Comparison of ENCODE assay signal across 3 cellular contexts in genomic region chr13:91714726-91715334, GRCh38.
TF ChIP-seq lines count a peak whose summit lies in the region.

No MANE protein-coding gene starts in this region.

TF ChIP-seq in SK-N-SH, 30 proteins besides CTCF, POLR2A, EP300 and RAD21 (continued from another document):
- TF ChIP-seq FOSL2 (IDR thresholded peaks at IDR 0.05; ENCODE audit: borderline replicate concordance, low read depth) (no peak), USF2 (IDR thresholded peaks at IDR 0.05; ENCODE audit: borderline replicate concordance, low read depth, low read length) (no peak), EZH2phosphoT487 (IDR thresholded peaks at IDR 0.05; ENCODE audit: borderline replicate concordance, low read depth) (no peak), FOXJ3 (CRISPR knock-in tag; IDR thresholded peaks at IDR 0.05) (no peak), FOXM1 (IDR thresholded peaks at IDR 0.05; ENCODE audit: low read depth) (no peak), MXI1 (IDR thresholded peaks at IDR 0.05; ENCODE audit: low read depth, low read length) (no peak)
- TF ChIP-seq, protein P1, sequence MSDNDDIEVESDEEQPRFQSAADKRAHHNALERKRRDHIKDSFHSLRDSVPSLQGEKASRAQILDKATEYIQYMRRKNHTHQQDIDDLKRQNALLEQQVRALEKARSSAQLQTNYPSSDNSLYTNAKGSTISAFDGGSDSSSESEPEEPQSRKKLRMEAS (IDR thresholded peaks at IDR 0.05; ENCODE audit: low read depth): no peak

TF ChIP-seq in SK-N-SH treated with all-trans-retinoic acid at 6 μM for 48 hours, 23 proteins besides CTCF, POLR2A, EP300 and RAD21 (continued from another document):
- TF ChIP-seq, protein P2, sequence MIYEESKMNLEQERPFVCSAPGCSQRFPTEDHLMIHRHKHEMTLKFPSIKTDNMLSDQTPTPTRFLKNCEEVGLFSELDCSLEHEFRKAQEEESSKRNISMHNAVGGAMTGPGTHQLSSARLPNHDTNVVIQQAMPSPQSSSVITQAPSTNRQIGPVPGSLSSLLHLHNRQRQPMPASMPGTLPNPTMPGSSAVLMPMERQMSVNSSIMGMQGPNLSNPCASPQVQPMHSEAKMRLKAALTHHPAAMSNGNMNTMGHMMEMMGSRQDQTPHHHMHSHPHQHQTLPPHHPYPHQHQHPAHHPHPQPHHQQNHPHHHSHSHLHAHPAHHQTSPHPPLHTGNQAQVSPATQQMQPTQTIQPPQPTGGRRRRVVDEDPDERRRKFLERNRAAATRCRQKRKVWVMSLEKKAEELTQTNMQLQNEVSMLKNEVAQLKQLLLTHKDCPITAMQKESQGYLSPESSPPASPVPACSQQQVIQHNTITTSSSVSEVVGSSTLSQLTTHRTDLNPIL (CRISPR knock-in tag; IDR thresholded peaks at IDR 0.05; ENCODE audit: low read depth): no peak
- TF ChIP-seq ZNF70 (CRISPR knock-in tag; IDR thresholded peaks at IDR 0.05): no peak
- no peak for TF ChIP-seq SNAI2 (CRISPR knock-in tag; IDR thresholded peaks at IDR 0.05)
- no peak for TF ChIP-seq ZFP30 (CRISPR knock-in tag; IDR thresholded peaks at IDR 0.05)
- no peak for TF ChIP-seq OSR1 (CRISPR knock-in tag; IDR thresholded peaks at IDR 0.05)
- TF ChIP-seq PATZ1 (CRISPR knock-in tag; IDR thresholded peaks at IDR 0.05; ENCODE audit: borderline replicate concordance): no peak
- no peak for TF ChIP-seq CSDC2 (CRISPR knock-in tag; IDR thresholded peaks at IDR 0.05)
- no peak for TF ChIP-seq ISL1 (CRISPR knock-in tag; IDR thresholded peaks at IDR 0.05)

TF ChIP-seq in K562, 482 proteins besides CTCF, POLR2A, EP300 and RAD21 (continued from another document and continues in another):
- TF ChIP-seq ZNF354B (CRISPR knock-in tag; IDR thresholded peaks at IDR 0.05): no peak
- TF ChIP-seq ZEB2 (IDR thresholded peaks at IDR 0.05): no peak
- TF ChIP-seq RFX1 (IDR thresholded peaks at IDR 0.05): peak; percentile 64
- TF ChIP-seq SRF (CRISPR knock-in tag; IDR thresholded peaks at IDR 0.05): no peak
- no peak for TF ChIP-seq CEBPG (CRISPR knock-in tag; IDR thresholded peaks at IDR 0.05)
- no peak for TF ChIP-seq CEBPG (tag; conservative IDR thresholded peaks at IDR 0.05 in 1 of 2, IDR thresholded peaks at IDR 0.05 in 1 of 2)
- 0 out of 4 replicates have a peak, but pooled peaks of 1 of the 2 experiments have one; percentile 9 for TF ChIP-seq SIX5 (IDR thresholded peaks at IDR 0.05; ENCODE audit: borderline replicate concordance in 1 of 2, insufficient read depth in 1 of 2, low read depth in 1 of 2, low read length in 2 of 2)
- TF ChIP-seq PHB (CRISPR knock-in tag; IDR thresholded peaks at IDR 0.05): no peak
- TF ChIP-seq ZNF12 (CRISPR knock-in tag; IDR thresholded peaks at IDR 0.05): no peak
- no peak for TF ChIP-seq PTTG1 (tag; IDR thresholded peaks at IDR 0.05; ENCODE audit: low read depth)
- TF ChIP-seq ZNF277 (CRISPR knock-in tag; IDR thresholded peaks at IDR 0.05; ENCODE audit: borderline replicate concordance): peak; percentile 60; the same call in 1 of the 2 replicates
- no peak for TF ChIP-seq ATF2 (CRISPR knock-in tag; IDR thresholded peaks at IDR 0.05)
- no peak for TF ChIP-seq ZC3H4 (CRISPR knock-in tag; IDR thresholded peaks at IDR 0.05; ENCODE audit: borderline replicate concordance)
- TF ChIP-seq ZBED1 (IDR thresholded peaks at IDR 0.05): no peak
- TF ChIP-seq MAFK (IDR thresholded peaks at IDR 0.05; ENCODE audit: low read length): no peak
- TF ChIP-seq ZNF184 (CRISPR knock-in tag; IDR thresholded peaks at IDR 0.05): no peak
- 0 out of 2 replicates have a peak, but pooled peaks have one; percentile 17 for TF ChIP-seq JUNB (CRISPR knock-in tag; conservative IDR thresholded peaks at IDR 0.05)
- TF ChIP-seq MEF2A (IDR thresholded peaks at IDR 0.05; ENCODE audit: control insufficient read depth, low read depth, low read length): no peak
- no peak for TF ChIP-seq HDAC6 (IDR thresholded peaks at IDR 0.05; ENCODE audit: low read depth, low read length)
- TF ChIP-seq HDAC1 (IDR thresholded peaks at IDR 0.05): no peak
- TF ChIP-seq, protein P3, sequence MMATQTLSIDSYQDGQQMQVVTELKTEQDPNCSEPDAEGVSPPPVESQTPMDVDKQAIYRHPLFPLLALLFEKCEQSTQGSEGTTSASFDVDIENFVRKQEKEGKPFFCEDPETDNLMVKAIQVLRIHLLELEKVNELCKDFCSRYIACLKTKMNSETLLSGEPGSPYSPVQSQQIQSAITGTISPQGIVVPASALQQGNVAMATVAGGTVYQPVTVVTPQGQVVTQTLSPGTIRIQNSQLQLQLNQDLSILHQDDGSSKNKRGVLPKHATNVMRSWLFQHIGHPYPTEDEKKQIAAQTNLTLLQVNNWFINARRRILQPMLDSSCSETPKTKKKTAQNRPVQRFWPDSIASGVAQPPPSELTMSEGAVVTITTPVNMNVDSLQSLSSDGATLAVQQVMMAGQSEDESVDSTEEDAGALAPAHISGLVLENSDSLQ (IDR thresholded peaks at IDR 0.05): no peak
- no peak for TF ChIP-seq ZNF324 (CRISPR knock-in tag; IDR thresholded peaks at IDR 0.05)
- TF ChIP-seq EHMT2 (IDR thresholded peaks at IDR 0.05): no peak
- TF ChIP-seq ASH1L (IDR thresholded peaks at IDR 0.05; ENCODE audit: borderline replicate concordance, low read depth, partially characterized antibody): no peak
- peak; percentile 90 for TF ChIP-seq SETDB1 (IDR thresholded peaks at IDR 0.05; ENCODE audit: low read length)
- no peak for TF ChIP-seq HOMEZ (CRISPR knock-in tag; IDR thresholded peaks at IDR 0.05)
- TF ChIP-seq ZNF347 (CRISPR knock-in tag; IDR thresholded peaks at IDR 0.05; ENCODE audit: low read depth): no peak
- TF ChIP-seq, protein P4, sequence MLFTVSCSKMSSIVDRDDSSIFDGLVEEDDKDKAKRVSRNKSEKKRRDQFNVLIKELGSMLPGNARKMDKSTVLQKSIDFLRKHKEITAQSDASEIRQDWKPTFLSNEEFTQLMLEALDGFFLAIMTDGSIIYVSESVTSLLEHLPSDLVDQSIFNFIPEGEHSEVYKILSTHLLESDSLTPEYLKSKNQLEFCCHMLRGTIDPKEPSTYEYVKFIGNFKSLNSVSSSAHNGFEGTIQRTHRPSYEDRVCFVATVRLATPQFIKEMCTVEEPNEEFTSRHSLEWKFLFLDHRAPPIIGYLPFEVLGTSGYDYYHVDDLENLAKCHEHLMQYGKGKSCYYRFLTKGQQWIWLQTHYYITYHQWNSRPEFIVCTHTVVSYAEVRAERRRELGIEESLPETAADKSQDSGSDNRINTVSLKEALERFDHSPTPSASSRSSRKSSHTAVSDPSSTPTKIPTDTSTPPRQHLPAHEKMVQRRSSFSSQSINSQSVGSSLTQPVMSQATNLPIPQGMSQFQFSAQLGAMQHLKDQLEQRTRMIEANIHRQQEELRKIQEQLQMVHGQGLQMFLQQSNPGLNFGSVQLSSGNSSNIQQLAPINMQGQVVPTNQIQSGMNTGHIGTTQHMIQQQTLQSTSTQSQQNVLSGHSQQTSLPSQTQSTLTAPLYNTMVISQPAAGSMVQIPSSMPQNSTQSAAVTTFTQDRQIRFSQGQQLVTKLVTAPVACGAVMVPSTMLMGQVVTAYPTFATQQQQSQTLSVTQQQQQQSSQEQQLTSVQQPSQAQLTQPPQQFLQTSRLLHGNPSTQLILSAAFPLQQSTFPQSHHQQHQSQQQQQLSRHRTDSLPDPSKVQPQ (CRISPR knock-in tag; IDR thresholded peaks at IDR 0.05; ENCODE audit: borderline replicate concordance): peak; percentile 47; the same call in 1 of the 2 replicates
- TF ChIP-seq ZSCAN29 (IDR thresholded peaks at IDR 0.05): no peak
- TF ChIP-seq, protein P5, sequence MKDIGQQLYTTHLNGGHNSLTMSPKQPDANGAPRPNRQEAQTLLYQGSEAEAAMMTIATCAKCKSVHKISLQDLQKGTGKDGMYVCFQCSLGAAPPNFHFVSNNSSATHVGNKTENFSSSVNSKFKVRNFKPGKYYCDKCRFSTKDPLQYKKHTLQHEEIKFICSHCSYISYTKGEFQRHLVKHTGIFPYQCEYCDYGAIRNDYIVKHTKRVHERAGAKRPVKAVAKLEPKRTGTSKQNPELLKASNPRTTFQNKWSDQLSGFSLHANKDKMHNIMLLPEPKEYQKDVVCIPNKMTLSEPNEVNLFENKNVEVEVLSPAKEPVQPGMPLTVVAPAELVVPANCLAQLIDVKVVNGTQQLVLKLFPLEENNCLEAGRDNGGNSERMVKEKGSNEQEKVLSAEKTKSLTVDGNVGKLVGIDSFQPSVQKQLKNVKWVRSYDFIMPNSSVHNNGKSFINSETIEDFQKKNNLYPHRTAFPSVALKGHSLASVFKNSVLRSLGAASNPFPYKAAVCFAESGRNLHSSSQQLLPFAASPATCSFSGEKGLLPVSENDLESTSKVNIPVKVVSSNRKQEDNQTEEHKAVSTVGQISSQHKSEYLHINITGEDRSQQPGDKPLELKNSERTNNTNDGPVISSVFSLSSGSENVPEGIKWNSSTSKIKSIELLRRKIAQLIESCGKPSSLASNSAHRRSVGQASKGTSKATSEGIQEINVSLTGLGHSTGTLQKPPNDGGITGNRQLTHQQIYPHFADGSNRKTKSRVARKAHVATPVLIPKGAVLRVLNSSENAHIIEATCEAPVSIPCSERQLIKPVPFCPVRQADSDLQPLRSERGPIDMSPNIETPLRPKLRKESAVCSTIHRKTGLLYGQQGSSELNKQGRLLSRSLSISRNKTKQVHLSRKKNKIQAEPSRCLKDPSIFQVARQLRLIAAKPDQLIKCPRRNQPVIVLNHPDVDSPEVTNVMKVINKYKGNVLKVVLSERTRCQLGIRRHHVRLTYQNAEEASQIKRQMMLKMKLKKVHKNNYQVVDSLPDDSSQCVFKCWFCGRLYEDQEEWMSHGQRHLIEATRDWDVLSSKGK (CRISPR knock-in tag; IDR thresholded peaks at IDR 0.05): no peak
- TF ChIP-seq, protein P6, sequence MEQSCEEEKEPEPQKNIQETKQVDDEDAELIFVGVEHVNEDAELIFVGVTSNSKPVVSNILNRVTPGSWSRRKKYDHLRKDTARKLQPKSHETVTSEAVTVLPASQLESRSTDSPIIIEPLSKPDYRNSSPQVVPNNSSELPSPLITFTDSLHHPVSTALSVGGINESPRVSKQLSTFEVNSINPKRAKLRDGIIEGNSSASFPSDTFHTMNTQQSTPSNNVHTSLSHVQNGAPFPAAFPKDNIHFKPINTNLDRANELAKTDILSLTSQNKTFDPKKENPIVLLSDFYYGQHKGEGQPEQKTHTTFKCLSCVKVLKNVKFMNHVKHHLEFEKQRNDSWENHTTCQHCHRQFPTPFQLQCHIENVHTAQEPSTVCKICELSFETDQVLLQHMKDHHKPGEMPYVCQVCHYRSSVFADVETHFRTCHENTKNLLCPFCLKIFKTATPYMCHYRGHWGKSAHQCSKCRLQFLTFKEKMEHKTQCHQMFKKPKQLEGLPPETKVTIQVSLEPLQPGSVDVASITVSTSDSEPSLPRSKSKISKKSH (CRISPR knock-in tag; IDR thresholded peaks at IDR 0.05): no peak
- TF ChIP-seq, protein P7, sequence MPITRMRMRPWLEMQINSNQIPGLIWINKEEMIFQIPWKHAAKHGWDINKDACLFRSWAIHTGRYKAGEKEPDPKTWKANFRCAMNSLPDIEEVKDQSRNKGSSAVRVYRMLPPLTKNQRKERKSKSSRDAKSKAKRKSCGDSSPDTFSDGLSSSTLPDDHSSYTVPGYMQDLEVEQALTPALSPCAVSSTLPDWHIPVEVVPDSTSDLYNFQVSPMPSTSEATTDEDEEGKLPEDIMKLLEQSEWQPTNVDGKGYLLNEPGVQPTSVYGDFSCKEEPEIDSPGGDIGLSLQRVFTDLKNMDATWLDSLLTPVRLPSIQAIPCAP (CRISPR knock-in tag; IDR thresholded peaks at IDR 0.05; ENCODE audit: borderline replicate concordance): no peak
- TF ChIP-seq CREB1 (IDR thresholded peaks at IDR 0.05): no peak
- TF ChIP-seq CREB1 (CRISPR knock-in tag; IDR thresholded peaks at IDR 0.05): no peak
- TF ChIP-seq MEIS2 (IDR thresholded peaks at IDR 0.05; ENCODE audit: partially characterized antibody): no peak
- TF ChIP-seq ZNF143 (CRISPR knock-in tag; IDR thresholded peaks at IDR 0.05): no peak
- TF ChIP-seq CHD1 (IDR thresholded peaks at IDR 0.05; ENCODE audit: low read length): peak; percentile 84
- no peak for TF ChIP-seq NR1H2 (CRISPR knock-in tag; IDR thresholded peaks at IDR 0.05)
- TF ChIP-seq SMAD4 (CRISPR knock-in tag; conservative IDR thresholded peaks at IDR 0.05): no peak
- no peak for TF ChIP-seq MIER1 (IDR thresholded peaks at IDR 0.05; ENCODE audit: low read depth)
- TF ChIP-seq CHCHD3 (CRISPR knock-in tag; IDR thresholded peaks at IDR 0.05): no peak
- no peak for TF ChIP-seq CEBPB (tag; IDR thresholded peaks at IDR 0.05)
- TF ChIP-seq, protein P8, sequence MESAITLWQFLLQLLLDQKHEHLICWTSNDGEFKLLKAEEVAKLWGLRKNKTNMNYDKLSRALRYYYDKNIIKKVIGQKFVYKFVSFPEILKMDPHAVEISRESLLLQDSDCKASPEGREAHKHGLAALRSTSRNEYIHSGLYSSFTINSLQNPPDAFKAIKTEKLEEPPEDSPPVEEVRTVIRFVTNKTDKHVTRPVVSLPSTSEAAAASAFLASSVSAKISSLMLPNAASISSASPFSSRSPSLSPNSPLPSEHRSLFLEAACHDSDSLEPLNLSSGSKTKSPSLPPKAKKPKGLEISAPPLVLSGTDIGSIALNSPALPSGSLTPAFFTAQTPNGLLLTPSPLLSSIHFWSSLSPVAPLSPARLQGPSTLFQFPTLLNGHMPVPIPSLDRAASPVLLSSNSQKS (CRISPR knock-in tag; IDR thresholded peaks at IDR 0.05): no peak
